Comparison of ENCODE assay signal across 8 cellular contexts in the genomic region with DNA sequence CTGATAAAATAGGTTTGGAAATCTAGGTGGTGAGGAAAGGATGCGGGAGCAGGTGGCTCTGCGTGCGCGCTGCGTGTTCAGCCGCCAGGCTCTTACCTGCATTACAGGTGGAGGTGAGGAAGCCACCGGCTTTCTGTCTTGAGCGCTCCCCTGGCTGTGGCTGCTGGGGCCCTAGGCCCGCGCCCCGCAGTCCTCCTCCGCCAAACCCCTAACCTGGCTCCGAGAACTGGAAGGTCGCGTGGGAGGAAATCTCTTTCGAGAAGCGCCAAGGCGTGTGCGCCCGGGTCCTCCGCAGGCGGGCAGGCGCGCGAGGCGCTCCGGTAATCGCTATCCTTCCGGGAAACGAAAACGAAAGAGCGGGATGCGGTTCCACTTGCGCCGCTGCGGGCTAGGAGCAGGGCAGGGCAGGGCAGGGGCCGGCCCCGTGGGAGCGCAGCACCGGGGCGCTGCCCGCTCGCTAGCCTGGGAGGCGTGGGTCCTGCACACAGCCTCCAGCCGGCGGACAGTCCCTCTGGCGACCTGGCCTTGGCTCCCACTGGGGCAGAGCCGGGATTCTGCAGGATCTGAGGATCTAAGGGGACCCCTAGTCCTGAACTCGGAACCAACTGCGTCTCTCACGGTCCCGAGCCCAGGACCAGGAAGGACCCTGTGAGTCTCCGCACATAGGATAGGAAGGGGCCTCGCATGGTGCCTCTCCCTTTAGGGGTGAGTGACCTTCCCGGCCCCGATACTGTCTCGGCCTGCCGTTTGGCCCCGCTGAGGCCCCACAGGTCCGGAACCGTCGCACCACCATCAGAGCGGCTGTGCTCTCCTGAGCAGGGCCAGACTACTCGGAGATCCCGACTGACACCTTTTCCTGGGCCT. TPM values are rescaled to one million over a fixed set of nuclear protein-coding genes. Genes with fewer than 3 reads are reported as not detected.
DNase-seq lines count a peak whose midpoint lies in the region; ATAC-seq and TF ChIP-seq lines count a peak whose summit lies in the region.

A gene (minus strand): TSS at position 230 of the 864 bp plus-strand sequence. CDS start 128 bp downstream, at position 102.

- TF ChIP-seq EP300 in sigmoid colon (IDR thresholded peaks at IDR 0.05), result no peak

- no peaks in the 10 kb centered on the region for H3K4me1 ChIP-seq in OCI-LY1 (ENCODE audit: insufficient read depth, low read length, severe bottlenecking)
- peaks cover 0 to 24% of the 10 kb centered on the region in 2 donors for H3K4me1 ChIP-seq in right atrium auricular region
- H3K4me1 ChIP-seq in sigmoid colon, result peaks cover 0 to 23% (median 11%) of the 10 kb centered on the region in 4 donors

- H3K79me2 ChIP-seq in OCI-LY1 (ENCODE audit: insufficient read depth, low read length), result no peaks in the 10 kb centered on the region

- H3K9ac ChIP-seq in OCI-LY1 (ENCODE audit: low read length), result no peak within 1 kb of the TSS

- H3K4me3 ChIP-seq in OCI-LY1 (ENCODE audit: low read depth, low read length, poor library complexity, severe bottlenecking) (no peak within 1 kb of the TSS), right atrium auricular region (peak within 1 kb of the TSS; percentile 41 to 57), sigmoid colon (peak within 1 kb of the TSS; percentile 56 to 68 (median 60))

- H3K9me3 ChIP-seq in OCI-LY1 (ENCODE audit: low read length) (no peaks in the 10 kb centered on the region), right atrium auricular region (no peaks in the 10 kb centered on the region), sigmoid colon (no peaks in the 10 kb centered on the region)

- WGBS in sigmoid colon, 2 donors, result 4 to 7% methylated on average over 64 to 65 of the region's 65 CpGs

- no peaks in the 10 kb centered on the region for H3K9me2 ChIP-seq in OCI-LY1 (ENCODE audit: low read depth, low read length)

- intact Hi-C loops in sigmoid colon (cut with DNase I), result no loop called here

- peak; percentile 66 to 83 for ATAC-seq in activated naive CD4-positive, alpha-beta T cell treated with anti-CD3 and anti-CD28 coated beads, Interleukin-2, amount 50 U/mL, for 72 hours
- ATAC-seq in HG03039 (IDR thresholded peaks at IDR 0.05; ENCODE audit: unreplicated experiment), result no peak

- H3F3A ChIP-seq in OCI-LY1 (ENCODE audit: insufficient read depth, low read length), result no peaks in the 10 kb centered on the region

- no peak for TF ChIP-seq POLR2A in sigmoid colon (IDR thresholded peaks at IDR 0.05)

- peak within 1 kb of the TSS; percentile 62 to 73 for H3K27ac Mint-ChIP-seq in activated naive CD4-positive, alpha-beta T cell treated with anti-CD3 and anti-CD28 coated beads, Interleukin-2, amount 50 U/mL, for 72 hours

- TF ChIP-seq CTCF in OCI-LY1 (IDR thresholded peaks at IDR 0.05; ENCODE audit: low read length), result no peak
- TF ChIP-seq CTCF in right atrium auricular region (IDR thresholded peaks at IDR 0.05), result no peak
- TF ChIP-seq CTCF in sigmoid colon (IDR thresholded peaks at IDR 0.05), result no peak

- H3K4me2 ChIP-seq in OCI-LY1 (ENCODE audit: low read length), result peak within 1 kb of the TSS; percentile 5; the same call in 1 of the 2 replicates

- H2AFZ ChIP-seq in OCI-LY1 (ENCODE audit: low read length), result no peak within 1 kb of the TSS

- no peaks in the 10 kb centered on the region for H3K9me3 Mint-ChIP-seq in activated naive CD4-positive, alpha-beta T cell treated with anti-CD3 and anti-CD28 coated beads, Interleukin-2, amount 50 U/mL, for 72 hours

- no peaks in the 10 kb centered on the region for H4K20me1 ChIP-seq in OCI-LY1 (ENCODE audit: insufficient read depth, low read length)

- H3K36me3 ChIP-seq in OCI-LY1 (ENCODE audit: insufficient read depth, low read length) (no peaks in the 10 kb centered on the region), right atrium auricular region (no peaks in the 10 kb centered on the region), sigmoid colon (no peaks in the 10 kb centered on the region)

- H3K27ac ChIP-seq in OCI-LY1 (ENCODE audit: low read depth, low read length, poor library complexity, severe bottlenecking), result no peak within 1 kb of the TSS
- peak within 1 kb of the TSS in 1 of 2 donors; percentile 35 for H3K27ac ChIP-seq in right atrium auricular region
- H3K27ac ChIP-seq in sigmoid colon, result peak within 1 kb of the TSS; percentile 15 to 57 (median 50)

- DNase-seq in ELF-1 (ENCODE audit: low read depth, low spot score), result peak; percentile 34
- peak in 1 of 2 donors; percentile 48 for DNase-seq in activated naive CD4-positive, alpha-beta T cell treated with anti-CD3 and anti-CD28 coated beads, Interleukin-2, amount 50 U/mL, for 72 hours (ENCODE audit: low spot score in 2 of 2)
- no peak for DNase-seq in right atrium auricular region (ENCODE audit: low spot score)
- peak; percentile 66 for DNase-seq in sigmoid colon
- no peak for DNase-seq in NCI-H345 treated with DMSO at 0.1 percent for 48 hours (lab: John Stamatoyannopoulos, UW; ENCODE audit: unreplicated experiment)
- DNase-seq in ureter (ENCODE audit: low spot score), result no peak

- H3K27me3 ChIP-seq in OCI-LY1 (ENCODE audit: insufficient read depth, low read length) (no peaks in the 10 kb centered on the region), right atrium auricular region (no peaks in the 10 kb centered on the region), sigmoid colon (no peaks in the 10 kb centered on the region)

- H3K36me3 Mint-ChIP-seq in activated naive CD4-positive, alpha-beta T cell treated with anti-CD3 and anti-CD28 coated beads, Interleukin-2, amount 50 U/mL, for 72 hours, result peaks cover 0 to 13% of the 10 kb centered on the region in 2 donors

RNA-seq across cellular contexts. Expression of the gene that starts here (rescaled TPM):
- total RNA-seq in activated naive CD4-positive, alpha-beta T cell treated with anti-CD3 and anti-CD28 coated beads, Interleukin-2, amount 50 U/mL, for 72 hours, result 1 to 10 TPM in 1 of 2 donors, under 1 TPM in 1; 0.16 to 2.0 TPM
- total RNA-seq in right atrium auricular region (under 1 TPM; 0.33 to 0.43 TPM), sigmoid colon (1 to 10 TPM in 1 of 4 donors, under 1 TPM in 2, not detected in 1; 0.36 to 2.2 (median 0.55) TPM), ureter (7.6 TPM)
- polyA plus RNA-seq in sigmoid colon, result 10 to 100 TPM in 1 of 3 donors, 1 to 10 TPM in 2; 3.6 to 11.6 (median 6.5) TPM

Comparison
In these comparisons a context has a peak if more than half of its experiments do, and no peak if none do; other contexts are left out.
1. DNase-seq: peak in ELF-1 (single experiment) and sigmoid colon (single experiment); none in right atrium auricular region (single experiment), NCI-H345 treated with DMSO at 0.1 percent for 48 hours (single experiment) and ureter (single experiment).